In the genomic region with DNA sequence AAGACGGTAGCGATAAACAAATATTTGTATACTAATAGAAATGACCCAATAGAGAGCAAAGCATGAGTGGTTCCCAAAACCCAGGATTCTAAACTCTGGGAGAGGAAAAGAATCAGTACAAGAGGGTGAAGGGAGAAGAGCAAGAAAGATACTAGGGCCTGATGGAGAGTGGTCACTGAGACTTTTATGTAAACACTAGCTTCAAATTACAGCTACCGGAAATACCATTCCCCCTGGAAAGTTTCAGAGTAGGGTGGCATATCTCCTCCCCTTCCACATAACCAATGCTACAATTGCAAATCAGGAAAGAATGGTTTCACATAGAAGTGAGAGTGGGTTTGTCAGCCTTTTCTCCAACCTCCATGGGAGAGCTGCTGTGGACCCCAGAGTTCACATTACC, we compare ENCODE assay signal across 18 cellular contexts.
A peak's percentile ranks its signal among the peaks of the same experiment; 100 is the strongest.
DNase-seq lines count a peak whose midpoint lies in the region; ATAC-seq and TF ChIP-seq lines count a peak whose summit lies in the region.
"Had no signal": no experiment of that assay in that cellular context is flagged by ENCODE, and none has a peak within 500 bp of the region (broad histone marks: within the 10 kb centered on the region; RNA-seq: fewer than 3 reads in every experiment).

No MANE protein-coding gene starts in this region.

- no peak overlapping the region for H3K4me3 ChIP-seq in brain microvascular endothelial cell (ENCODE audit: low read depth, low read length)
- H3K4me3 ChIP-seq: heart left ventricle, left ventricle myocardium inferior, PC-9, psoas muscle had no signal

- no peak for TF ChIP-seq CTCF in brain microvascular endothelial cell (IDR thresholded peaks at IDR 0.05; ENCODE audit: low read depth, low read length, missing control alignments)

- ATAC-seq in GM21529 (IDR thresholded peaks at IDR 0.05; ENCODE audit: unreplicated experiment), result no peak
- ATAC-seq: heart left ventricle; naive thymus-derived CD4-positive, alpha-beta T cell; psoas muscle had no signal

- no peaks in the 10 kb centered on the region for H3K36me3 ChIP-seq in brain microvascular endothelial cell (replicated peaks)
- H3K36me3 ChIP-seq: heart left ventricle, left ventricle myocardium inferior had no signal

- no peaks in the 10 kb centered on the region for H3K27me3 ChIP-seq in brain microvascular endothelial cell (replicated peaks)
- H3K27me3 ChIP-seq: heart left ventricle had no signal

- in situ Hi-C loops in brain microvascular endothelial cell (cut with HindIII; ENCODE audit: low pct_ligation_motif_present, low sequenced_read_pairs), result no loop called here

- peak; percentile 56 for DNase-seq in ELR (ENCODE audit: low read depth)
- DNase-seq in HT1080 (ENCODE audit: low read depth), result peak; percentile 68
- peak; percentile 29 for DNase-seq in brain microvascular endothelial cell
- peak; percentile 44 for DNase-seq in left kidney (ENCODE audit: low read depth, low spot score)
- no peak for DNase-seq in NCI-H1694 treated with DMSO at 0.1 percent for 48 hours (lab: John Stamatoyannopoulos, UW)
- no peak for DNase-seq in kidney glomerular epithelial cell (lab: John Stamatoyannopoulos, UW)
- DNase-seq in activated effector memory CD4-positive, alpha-beta T cell treated with Interleukin-2 at 50 U/mL for 16 hours, result no peak
- DNase-seq: activated CD8-positive, alpha-beta memory T cell treated with anti-CD3 and anti-CD28 coated beads for 24 hours; CD4-positive, CD25-positive, alpha-beta regulatory T cell; GF-D8; heart left ventricle; left ventricle myocardium inferior; naive thymus-derived CD4-positive, alpha-beta T cell; NCI-H1048; PC-9; psoas muscle had no signal

- no peak overlapping the region for H3K27ac ChIP-seq in brain microvascular endothelial cell
- H3K27ac ChIP-seq: heart left ventricle, left ventricle myocardium inferior, PC-9, psoas muscle, VCaP had no signal

Comparison
In these comparisons a context has a peak if more than half of its experiments do, and no peak if none do; other contexts are left out.
1. DNase-seq: peak in ELR (single experiment), HT1080 (single experiment), brain microvascular endothelial cell (single experiment) and left kidney (single experiment); none in NCI-H1694 treated with DMSO at 0.1 percent for 48 hours (single experiment), kidney glomerular epithelial cell (single experiment) and activated effector memory CD4-positive, alpha-beta T cell treated with Interleukin-2 at 50 U/mL for 16 hours (single experiment).